In the genomic region with DNA sequence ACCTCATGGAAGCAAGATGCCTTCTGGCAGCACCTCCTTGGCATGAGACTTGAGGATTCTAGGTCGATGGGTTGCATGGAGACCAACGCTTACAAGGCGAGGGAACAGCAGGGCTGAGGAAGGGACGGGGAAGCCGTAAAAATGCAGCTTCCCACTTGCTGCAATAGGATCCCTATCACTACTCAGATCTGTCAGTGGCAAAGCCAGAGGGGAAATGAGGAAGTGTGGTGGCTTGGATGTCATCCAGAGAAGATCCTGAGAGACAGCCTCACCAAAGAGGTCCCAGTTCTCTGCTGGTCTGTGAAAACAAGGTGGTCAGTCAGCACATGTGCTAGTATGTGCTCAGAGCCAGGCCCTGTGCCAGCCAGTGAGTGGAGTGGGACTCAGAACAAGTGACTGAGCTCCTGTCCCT, we compare ENCODE assay signal across 19 cellular contexts. TPM values are rescaled to one million over a fixed set of nuclear protein-coding genes. Genes with fewer than 3 reads are reported as not detected.
DNase-seq lines count a peak whose midpoint lies in the region; ATAC-seq and TF ChIP-seq lines count a peak whose summit lies in the region.
"Had no signal": no experiment of that assay in that cellular context is flagged by ENCODE, and none has a peak within 500 bp of the region (broad histone marks: within the 10 kb centered on the region; RNA-seq: fewer than 3 reads in every experiment).

No MANE protein-coding gene starts in this region.

- no peak overlapping the region for H3K9ac ChIP-seq in MM.1S (ENCODE audit: low read length)

- no peak overlapping the region for H3K4me2 ChIP-seq in MM.1S (ENCODE audit: low read depth, low read length)

- TF ChIP-seq EP300 in ovary (IDR thresholded peaks at IDR 0.05): no peak

- no peaks in the 10 kb centered on the region for H3K27me3 Mint-ChIP-seq in neural crest cell (ENCODE audit: low read depth)
- no peaks in the 10 kb centered on the region for H3K27me3 Mint-ChIP-seq in CD4-positive, alpha-beta T cell
- H3K27me3 Mint-ChIP-seq: activated naive CD8-positive, alpha-beta T cell treated with anti-CD3 and anti-CD28 coated beads, Interleukin-2, amount 10 ng/mL, durations not matched to agents 7 days and 5 days; central memory CD8-positive, alpha-beta T cell; natural killer cell treated with Interleukin-12 subunit alpha and Interleukin-12 subunit beta and Interleukin-15 and Interleukin-18, amount 100 ng/mL, for 72 hours had no signal

- intact Hi-C loops in CD4-positive, alpha-beta T cell (cut with DNase I, micrococcal nuclease): no loop called here
- intact Hi-C loops in ovary (cut with DNase I): no loop called here

- H3K27ac Mint-ChIP-seq in neural crest cell (ENCODE audit: unreplicated experiment): peak overlapping the region; percentile 27
- H3K27ac Mint-ChIP-seq in CD4-positive, alpha-beta T cell: no peak overlapping the region
- H3K27ac Mint-ChIP-seq: activated naive CD8-positive, alpha-beta T cell treated with anti-CD3 and anti-CD28 coated beads, Interleukin-2, amount 10 ng/mL, durations not matched to agents 7 days and 5 days; natural killer cell treated with Interleukin-12 subunit alpha and Interleukin-12 subunit beta and Interleukin-15 and Interleukin-18, amount 100 ng/mL, for 72 hours had no signal

- H3F3A ChIP-seq in MM.1S (ENCODE audit: insufficient read depth, low read length): no peaks in the 10 kb centered on the region

- H3K4me1 ChIP-seq in MM.1S (ENCODE audit: low read length): no peaks in the 10 kb centered on the region
- no peaks in the 10 kb centered on the region for H3K4me1 ChIP-seq in ovary (ENCODE audit: insufficient read depth)
- H3K4me1 ChIP-seq: uterus had no signal

- H3K9me3 ChIP-seq in MM.1S (replicated peaks; ENCODE audit: insufficient read depth, low read length) (no peaks in the 10 kb centered on the region), ovary (no peaks in the 10 kb centered on the region)
- no peaks in the 10 kb centered on the region for H3K9me3 ChIP-seq in CD4-positive, alpha-beta T cell (ENCODE audit: control insufficient read depth, low read length)
- H3K9me3 ChIP-seq: heart left ventricle, left ventricle myocardium inferior, right atrium auricular region, uterus had no signal

- in situ Hi-C loops in brain microvascular endothelial cell (cut with HindIII; ENCODE audit: low pct_ligation_motif_present, low sequenced_read_pairs): no loop called here

- CTCF ChIA-PET in CD4-positive, alpha-beta T cell (lab: Charles Lee): no interaction called here

- no peaks in the 10 kb centered on the region for H3K9me3 Mint-ChIP-seq in neural crest cell
- no peaks in the 10 kb centered on the region for H3K9me3 Mint-ChIP-seq in CD4-positive, alpha-beta T cell
- H3K9me3 Mint-ChIP-seq: activated naive CD8-positive, alpha-beta T cell treated with anti-CD3 and anti-CD28 coated beads, Interleukin-2, amount 10 ng/mL, durations not matched to agents 7 days and 5 days; central memory CD8-positive, alpha-beta T cell; natural killer cell treated with Interleukin-12 subunit alpha and Interleukin-12 subunit beta and Interleukin-15 and Interleukin-18, amount 100 ng/mL, for 72 hours had no signal

- no peak for ATAC-seq in CD4-positive, alpha-beta T cell (ENCODE audit: poor library complexity)
- ATAC-seq: heart left ventricle; natural killer cell treated with Interleukin-12 subunit alpha and Interleukin-12 subunit beta and Interleukin-15 and Interleukin-18, amount 100 ng/mL, for 72 hours had no signal

- POLR2A ChIA-PET in CD4-positive, alpha-beta T cell (lab: Charles Lee): no interaction called here

- TF ChIP-seq CTCF in brain microvascular endothelial cell (IDR thresholded peaks at IDR 0.05; ENCODE audit: low read depth, low read length, missing control alignments): no peak
- TF ChIP-seq CTCF in neural crest cell (conservative IDR thresholded peaks at IDR 0.05): no peak
- no peak for TF ChIP-seq CTCF in MM.1S (IDR thresholded peaks at IDR 0.05; ENCODE audit: low read length)
- TF ChIP-seq CTCF in CD4-positive, alpha-beta T cell (IDR thresholded peaks at IDR 0.05): no peak
- no peak for TF ChIP-seq CTCF in ovary (IDR thresholded peaks at IDR 0.05)

- DNase-seq in EH (ENCODE audit: low read depth): peak; percentile 88
- DNase-seq in MV-4-11 (lab: John Stamatoyannopoulos, UW): peak; percentile 79
- DNase-seq in brain microvascular endothelial cell: peak; percentile 10
- DNase-seq in neural crest cell (ENCODE audit: low read depth, low spot score): no peak
- DNase-seq in MM.1S: no peak
- no peak for DNase-seq in CD4-positive, alpha-beta T cell
- DNase-seq in stimulated activated CD8-positive, alpha-beta memory T cell treated with anti-CD3 and anti-CD28 coated beads, Interleukin-4, amount 100 ng/mL, for 48 hours: no peak
- no peak for DNase-seq in ovary
- DNase-seq: activated naive CD8-positive, alpha-beta T cell treated with anti-CD3 and anti-CD28 coated beads, Interleukin-2, amount 10 ng/mL, durations not matched to agents 7 days and 5 days; activated T-cell treated with anti-CD3 and anti-CD28 coated beads, Interleukin-2, amount 50 U/mL, for 1 hour; heart left ventricle; left ventricle myocardium inferior; NK-92 treated with Interleukin-12 subunit alpha and Interleukin-12 subunit beta, amount 100 ng/mL, for 24 hours; uterus had no signal

- no peaks in the 10 kb centered on the region for H3K27me3 ChIP-seq in brain microvascular endothelial cell (replicated peaks)
- no peaks in the 10 kb centered on the region for H3K27me3 ChIP-seq in MM.1S (replicated peaks; ENCODE audit: insufficient read depth, low read length)
- H3K27me3 ChIP-seq in CD4-positive, alpha-beta T cell (ENCODE audit: control insufficient read depth, insufficient read depth, low read length): no peaks in the 10 kb centered on the region
- H3K27me3 ChIP-seq in ovary: no peaks in the 10 kb centered on the region
- H3K27me3 ChIP-seq: heart left ventricle, right atrium auricular region, uterus had no signal

- no peaks in the 10 kb centered on the region for H3K9me2 ChIP-seq in MM.1S (replicated peaks; ENCODE audit: insufficient read depth, low read length)

- H3K79me2 ChIP-seq in MM.1S (ENCODE audit: low read length): no peaks in the 10 kb centered on the region

- H3K4me1 Mint-ChIP-seq in neural crest cell: peaks cover 8% of the 10 kb centered on the region
- no peaks in the 10 kb centered on the region for H3K4me1 Mint-ChIP-seq in CD4-positive, alpha-beta T cell (ENCODE audit: low read depth)
- H3K4me1 Mint-ChIP-seq: central memory CD8-positive, alpha-beta T cell had no signal

- H3K4me3 ChIP-seq in brain microvascular endothelial cell (ENCODE audit: low read depth, low read length) (no peak overlapping the region), MM.1S (ENCODE audit: low read length) (no peak overlapping the region), ovary (no peak overlapping the region)
- H3K4me3 ChIP-seq: heart left ventricle, left ventricle myocardium inferior, right atrium auricular region, uterus had no signal

- WGBS in ovary, 3 donors: 77 to 85% (median 84%) methylated on average over 5 of the region's 5 CpGs

- no peak overlapping the region for H3K4me3 Mint-ChIP-seq in neural crest cell
- H3K4me3 Mint-ChIP-seq in CD4-positive, alpha-beta T cell: no peak overlapping the region
- H3K4me3 Mint-ChIP-seq: activated naive CD8-positive, alpha-beta T cell treated with anti-CD3 and anti-CD28 coated beads, Interleukin-2, amount 10 ng/mL, durations not matched to agents 7 days and 5 days; central memory CD8-positive, alpha-beta T cell; natural killer cell treated with Interleukin-12 subunit alpha and Interleukin-12 subunit beta and Interleukin-15 and Interleukin-18, amount 100 ng/mL, for 72 hours had no signal

- H3K36me3 ChIP-seq in brain microvascular endothelial cell (replicated peaks) (no peaks in the 10 kb centered on the region), MM.1S (replicated peaks; ENCODE audit: insufficient read depth, low read length) (no peaks in the 10 kb centered on the region), ovary (no peaks in the 10 kb centered on the region)
- H3K36me3 ChIP-seq: uterus had no signal

- no peaks in the 10 kb centered on the region for H4K20me1 ChIP-seq in MM.1S (ENCODE audit: insufficient read depth, low read length)

- peaks cover 4% of the 10 kb centered on the region for H3K36me3 Mint-ChIP-seq in neural crest cell (ENCODE audit: low read depth)
- H3K36me3 Mint-ChIP-seq in CD4-positive, alpha-beta T cell (ENCODE audit: low read depth): peaks cover 94% of the 10 kb centered on the region

- no peak overlapping the region for H2AFZ ChIP-seq in MM.1S (ENCODE audit: low read length)

- TF ChIP-seq POLR2A in ovary (IDR thresholded peaks at IDR 0.05): no peak

- H3K27ac ChIP-seq in brain microvascular endothelial cell (no peak overlapping the region), MM.1S (ENCODE audit: low read length) (no peak overlapping the region), ovary (no peak overlapping the region)
- no peak overlapping the region for H3K27ac ChIP-seq in CD4-positive, alpha-beta T cell (ENCODE audit: low read depth, low read length)
- H3K27ac ChIP-seq: C4-2B, heart left ventricle, left ventricle myocardium inferior, right atrium auricular region, uterus had no signal

RNA-seq across cellular contexts. Expression of gene CYB5R2, which starts 22.2 kb away (rescaled TPM):
- 15.1 and 19.2 TPM in 2 replicates for total RNA-seq in neural crest cell
- total RNA-seq in CD4-positive, alpha-beta T cell: not detected
- 10 to 100 TPM; 11.8 to 32.0 (median 20.7) TPM for total RNA-seq in ovary
- polyA plus RNA-seq in ovary: 10 to 100 TPM; 17.6 to 23.5 TPM

RNA-seq across cellular contexts. Expression of gene OVCH2, which starts 55.1 kb away (rescaled TPM):
- total RNA-seq in neural crest cell: not detected in 2 replicates
- total RNA-seq in CD4-positive, alpha-beta T cell: not detected
- total RNA-seq in ovary: under 1 TPM in 2 of 7 donors, not detected in 5; 0.23 to 0.89 TPM
- polyA plus RNA-seq in ovary: not detected
- total RNA-seq: activated naive CD8-positive, alpha-beta T cell treated with anti-CD3 and anti-CD28 coated beads, Interleukin-2, amount 10 ng/mL, durations not matched to agents 7 days and 5 days; endothelial cell of umbilical vein; heart left ventricle; left ventricle myocardium inferior; natural killer cell treated with Interleukin-12 subunit alpha and Interleukin-12 subunit beta and Interleukin-15 and Interleukin-18, amount 100 ng/mL, for 72 hours; right atrium auricular region had no signal
- polyA plus RNA-seq: endothelial cell of umbilical vein, heart left ventricle had no signal

Comparison
In these comparisons a context has a peak if more than half of its experiments do, and no peak if none do; other contexts are left out.
1. DNase-seq: peak in EH (single experiment), MV-4-11 (single experiment) and brain microvascular endothelial cell (single experiment); none in neural crest cell (single experiment), MM.1S (single experiment), CD4-positive, alpha-beta T cell (0 of 10), stimulated activated CD8-positive, alpha-beta memory T cell treated with anti-CD3 and anti-CD28 coated beads, Interleukin-4, amount 100 ng/mL, for 48 hours (single experiment) and ovary (0 of 5).
2. RNA of gene CYB5R2, which starts 22.2 kb away (total RNA-seq): 11.8 to 32.0 TPM in ovary and 15.1 to 19.2 TPM in neural crest cell; not detected in CD4-positive, alpha-beta T cell; every median in the first group is over 10 times any median in the second.